14 cellular contexts compared by ENCODE assay signal in the genomic region with DNA sequence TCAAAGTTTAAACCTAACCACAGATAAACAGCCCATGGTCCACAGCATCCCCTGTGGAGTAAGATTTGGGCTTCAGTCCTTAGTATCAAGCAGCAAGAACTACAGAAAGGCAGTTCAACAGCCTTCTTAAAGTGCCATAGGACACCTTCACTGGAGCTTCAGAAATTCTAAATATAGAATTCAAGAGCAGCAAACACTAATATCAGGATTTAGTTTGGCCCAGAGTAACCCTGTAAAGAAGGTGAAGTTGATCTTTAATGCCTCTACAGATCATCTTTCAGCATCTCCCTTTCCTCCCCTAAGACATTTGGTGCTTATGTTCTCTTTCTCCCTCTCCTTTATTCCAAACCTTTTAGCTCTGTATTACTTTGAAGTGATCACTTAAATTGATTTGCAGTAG. TPM values are rescaled to one million over a fixed set of nuclear protein-coding genes. Genes with fewer than 3 reads are reported as not detected.
DNase-seq lines count a peak whose midpoint lies in the region; ATAC-seq and TF ChIP-seq lines count a peak whose summit lies in the region.
"Had no signal": no experiment of that assay in that cellular context is flagged by ENCODE, and none has a peak within 500 bp of the region (broad histone marks: within the 10 kb centered on the region; RNA-seq: fewer than 3 reads in every experiment).

No MANE protein-coding gene starts in this region.

- H3K9me3 ChIP-seq in esophagus muscularis mucosa, result no peaks in the 10 kb centered on the region
- H3K9me3 ChIP-seq: Caco-2 had no signal

- DNase-seq in activated naive CD4-positive, alpha-beta T cell treated with anti-CD3 and anti-CD28 coated beads, Interleukin-2, amount 10 ng/mL, durations not matched to agents 7 days and 5 days, result no peak
- peak; percentile 39 for DNase-seq in esophagus muscularis mucosa (ENCODE audit: extremely low spot score)
- DNase-seq in sciatic nerve (ENCODE audit: low spot score), result no peak
- no peak for DNase-seq in activated effector memory CD4-positive, alpha-beta T cell treated with Interleukin-2 at 50 U/mL for 16 hours
- DNase-seq in stimulated activated CD4-positive, alpha-beta T cell treated with anti-CD3 and anti-CD28 coated beads, Interleukin-4, amount 100 ng/mL, for 4 hours, result no peak
- no peak for DNase-seq in nucleus accumbens (lab: John Stamatoyannopoulos, UW)
- DNase-seq: 8988T; AML-193; Caco-2; CD8-positive, alpha-beta memory T cell had no signal

- H3K4me1 Mint-ChIP-seq in activated naive CD4-positive, alpha-beta T cell treated with anti-CD3 and anti-CD28 coated beads, Interleukin-2, amount 50 U/mL, for 24 hours, result no peaks in the 10 kb centered on the region
- no peaks in the 10 kb centered on the region for H3K4me1 Mint-ChIP-seq in activated naive CD4-positive, alpha-beta T cell treated with anti-CD3 and anti-CD28 coated beads, Interleukin-2, amount 10 ng/mL, durations not matched to agents 7 days and 5 days
- H3K4me1 Mint-ChIP-seq: CD8-positive, alpha-beta memory T cell had no signal

- H3K9me3 Mint-ChIP-seq in activated naive CD4-positive, alpha-beta T cell treated with anti-CD3 and anti-CD28 coated beads, Interleukin-2, amount 50 U/mL, for 24 hours, result no peaks in the 10 kb centered on the region
- no peaks in the 10 kb centered on the region for H3K9me3 Mint-ChIP-seq in activated naive CD4-positive, alpha-beta T cell treated with anti-CD3 and anti-CD28 coated beads, Interleukin-2, amount 10 ng/mL, durations not matched to agents 7 days and 5 days
- H3K9me3 Mint-ChIP-seq: CD8-positive, alpha-beta memory T cell had no signal

- peaks cover 13 to 33% (median 23%) of the 10 kb centered on the region in 4 donors for H3K4me1 ChIP-seq in esophagus muscularis mucosa

- intact Hi-C loops in esophagus muscularis mucosa (cut with DNase I), result no loop called here
- intact Hi-C loops in sciatic nerve (cut with DNase I), result no loop called here

- no peaks in the 10 kb centered on the region for H3K36me3 ChIP-seq in esophagus muscularis mucosa
- H3K36me3 ChIP-seq: BLaER1 had no signal

- peaks cover 3% of the 10 kb centered on the region for H3K27me3 Mint-ChIP-seq in activated naive CD4-positive, alpha-beta T cell treated with anti-CD3 and anti-CD28 coated beads, Interleukin-2, amount 50 U/mL, for 24 hours
- H3K27me3 Mint-ChIP-seq in activated naive CD4-positive, alpha-beta T cell treated with anti-CD3 and anti-CD28 coated beads, Interleukin-2, amount 10 ng/mL, durations not matched to agents 7 days and 5 days, result peaks cover 4% of the 10 kb centered on the region

- H3K36me3 Mint-ChIP-seq in activated naive CD4-positive, alpha-beta T cell treated with anti-CD3 and anti-CD28 coated beads, Interleukin-2, amount 50 U/mL, for 24 hours, result no peaks in the 10 kb centered on the region
- no peaks in the 10 kb centered on the region for H3K36me3 Mint-ChIP-seq in activated naive CD4-positive, alpha-beta T cell treated with anti-CD3 and anti-CD28 coated beads, Interleukin-2, amount 10 ng/mL, durations not matched to agents 7 days and 5 days
- H3K36me3 Mint-ChIP-seq: CD8-positive, alpha-beta memory T cell had no signal

- H3K27ac Mint-ChIP-seq in activated naive CD4-positive, alpha-beta T cell treated with anti-CD3 and anti-CD28 coated beads, Interleukin-2, amount 50 U/mL, for 24 hours, result peak overlapping the region; percentile 68
- H3K27ac Mint-ChIP-seq in activated naive CD4-positive, alpha-beta T cell treated with anti-CD3 and anti-CD28 coated beads, Interleukin-2, amount 10 ng/mL, durations not matched to agents 7 days and 5 days, result no peak overlapping the region
- H3K27ac Mint-ChIP-seq: CD8-positive, alpha-beta memory T cell had no signal

- no peaks in the 10 kb centered on the region for H3K27me3 ChIP-seq in esophagus muscularis mucosa
- H3K27me3 ChIP-seq: BLaER1 had no signal

- ATAC-seq in sciatic nerve, result peak; percentile 81
- ATAC-seq: HCT116, HepG2 had no signal

- TF ChIP-seq POLR2A in esophagus muscularis mucosa (IDR thresholded peaks at IDR 0.05; ENCODE audit: low read depth), result no peak

- no peak overlapping the region for H3K4me3 Mint-ChIP-seq in activated naive CD4-positive, alpha-beta T cell treated with anti-CD3 and anti-CD28 coated beads, Interleukin-2, amount 50 U/mL, for 24 hours
- H3K4me3 Mint-ChIP-seq in activated naive CD4-positive, alpha-beta T cell treated with anti-CD3 and anti-CD28 coated beads, Interleukin-2, amount 10 ng/mL, durations not matched to agents 7 days and 5 days, result no peak overlapping the region
- H3K4me3 Mint-ChIP-seq: CD8-positive, alpha-beta memory T cell had no signal

- TF ChIP-seq CTCF in esophagus muscularis mucosa (IDR thresholded peaks at IDR 0.05), result no peak

- CTCF ChIA-PET in activated naive CD4-positive, alpha-beta T cell treated with anti-CD3 and anti-CD28 coated beads, Interleukin-2, amount 10 ng/mL, durations not matched to agents 7 days and 5 days (lab: Charles Lee), result interaction anchor here (0.8 kb wide), 1 partner anchor 55 kb away, joined by 3 read pairs; no protein-coding TSS in a partner anchor

- no peak overlapping the region for H3K27ac ChIP-seq in esophagus muscularis mucosa (replicated peaks in 1 of 4)
- H3K27ac ChIP-seq: BLaER1 had no signal

- TF ChIP-seq EP300 in esophagus muscularis mucosa (IDR thresholded peaks at IDR 0.05), result no peak

- H3K4me3 ChIP-seq in esophagus muscularis mucosa, result no peak overlapping the region
- H3K4me3 ChIP-seq: BLaER1 had no signal

RNA-seq across cellular contexts. Expression of gene ARHGAP5, which starts 59.5 kb away (rescaled TPM):
- 100 to 1,000 TPM; 171 to 223 (median 196) TPM for total RNA-seq in esophagus muscularis mucosa
- 193 TPM for total RNA-seq in sciatic nerve
